Comparison of ENCODE assay signal across 2 cellular contexts in genomic region chr2:69465513-69466456, GRCh38.
TF ChIP-seq lines count a peak whose summit lies in the region.

No MANE protein-coding gene starts in this region.

TF ChIP-seq in liver, 16 proteins besides CTCF, POLR2A, EP300 and RAD21:
- TF ChIP-seq HNF4G (IDR thresholded peaks at IDR 0.05), result no peak
- no peak for TF ChIP-seq FOXA2 (IDR thresholded peaks at IDR 0.05)
- TF ChIP-seq NR2F2 (IDR thresholded peaks at IDR 0.05), result peak; percentile 79
TF ChIP-seq in liver: peak in this region for 1.

TF ChIP-seq in HepG2, 621 proteins besides CTCF, POLR2A, EP300 and RAD21:
- TF ChIP-seq ARID5B (CRISPR knock-in tag; IDR thresholded peaks at IDR 0.05), result no peak
- TF ChIP-seq PRDM10 (CRISPR knock-in tag; IDR thresholded peaks at IDR 0.05; ENCODE audit: low read depth), result no peak
- no peak for TF ChIP-seq HOXA5 (CRISPR knock-in tag; IDR thresholded peaks at IDR 0.05)
- TF ChIP-seq ZNF597 (CRISPR knock-in tag; IDR thresholded peaks at IDR 0.05), result no peak
- no peak for TF ChIP-seq PREB (CRISPR knock-in tag; IDR thresholded peaks at IDR 0.05)
- TF ChIP-seq PHB2 (IDR thresholded peaks at IDR 0.05; ENCODE audit: partially characterized antibody), result no peak
- TF ChIP-seq IKZF5 (CRISPR knock-in tag; IDR thresholded peaks at IDR 0.05), result no peak
- TF ChIP-seq THRA (CRISPR knock-in tag; IDR thresholded peaks at IDR 0.05; ENCODE audit: borderline replicate concordance), result no peak
- TF ChIP-seq RBM39 (IDR thresholded peaks at IDR 0.05; ENCODE audit: low read depth, low read length, poor library complexity, severe bottlenecking), result no peak
- no peak for TF ChIP-seq KMT2A (CRISPR knock-in tag; IDR thresholded peaks at IDR 0.05)
- no peak for TF ChIP-seq PRPF4 (IDR thresholded peaks at IDR 0.05; ENCODE audit: low read depth, low read length, poor library complexity, severe bottlenecking)
- TF ChIP-seq PCBP2 (optimal IDR thresholded peaks at IDR 0.05; ENCODE audit: low read depth, low read length, poor library complexity, severe bottlenecking), result no peak
- no peak for TF ChIP-seq SIX4 (CRISPR knock-in tag; IDR thresholded peaks at IDR 0.05)
- no peak for TF ChIP-seq IRF1 (CRISPR knock-in tag; IDR thresholded peaks at IDR 0.05; ENCODE audit: low read depth)
- no peak for TF ChIP-seq HHEX (CRISPR knock-in tag; IDR thresholded peaks at IDR 0.05)
- no peak for TF ChIP-seq TAF15 (IDR thresholded peaks at IDR 0.05; ENCODE audit: low read depth, low read length, poor library complexity, severe bottlenecking)
